In the genomic region with DNA sequence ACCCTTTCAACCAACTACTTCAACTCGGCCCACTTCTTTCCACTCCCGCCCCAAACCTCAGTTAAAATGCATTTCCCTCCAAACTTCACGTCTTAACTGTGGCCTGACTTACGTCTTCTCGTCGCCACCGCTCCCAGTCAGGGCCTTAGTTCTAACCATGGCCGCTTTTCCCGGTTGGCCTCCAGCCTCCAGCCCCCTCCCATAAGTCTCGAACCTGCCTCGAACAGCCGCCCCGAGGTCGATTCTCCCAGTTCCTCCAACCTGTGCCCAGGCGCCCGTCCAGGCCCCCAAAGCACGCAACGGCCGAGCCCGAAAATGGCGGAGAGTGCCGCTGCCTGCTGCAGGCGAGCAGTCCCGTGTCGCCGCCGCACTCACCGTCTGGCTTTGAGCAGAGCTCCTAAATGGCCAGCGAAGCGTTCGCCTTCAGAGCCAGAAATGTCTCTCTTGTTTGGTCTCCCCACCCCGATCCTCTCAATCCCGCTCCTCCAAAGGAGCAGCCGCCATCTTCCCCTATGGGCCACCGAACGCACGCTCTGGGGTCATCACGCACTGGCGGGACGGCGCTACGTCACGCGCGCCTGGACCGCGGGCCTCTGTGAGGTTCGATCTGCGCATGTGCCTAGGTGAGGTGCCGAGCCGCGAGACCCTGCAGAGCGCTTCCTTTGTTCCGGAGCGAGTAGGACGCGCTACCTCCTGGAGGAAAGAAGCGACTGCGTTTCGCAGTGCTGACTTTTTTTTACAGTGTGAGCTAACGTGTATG, we compare ENCODE assay signal across 8 cellular contexts. TPM values are rescaled to one million over a fixed set of nuclear protein-coding genes. Genes with fewer than 3 reads are reported as not detected.
DNase-seq lines count a peak whose midpoint lies in the region; ATAC-seq and TF ChIP-seq lines count a peak whose summit lies in the region.

Gene WDR33 (minus strand): TSS at position 535 of the 760 bp plus-strand sequence. CDS start 40,190 bp downstream, outside the sequence.

- H3K4me2 ChIP-seq in OCI-LY3 (ENCODE audit: low read length), result peak within 1 kb of the TSS; percentile 96

- H3K4me1 ChIP-seq in OCI-LY3 (ENCODE audit: low read length) (peaks cover 15% of the 10 kb centered on the region), mucosa of descending colon (ENCODE audit: low read depth) (peaks cover 21% of the 10 kb centered on the region)

- H3K4me3 ChIP-seq in OCI-LY3 (ENCODE audit: low read length), result peak within 1 kb of the TSS; percentile 92
- H3K4me3 ChIP-seq in epithelial cell of esophagus (ENCODE audit: low read length), result peak within 1 kb of the TSS; percentile 92
- peak within 1 kb of the TSS; percentile 93 for H3K4me3 ChIP-seq in mucosa of descending colon

- peak within 1 kb of the TSS; percentile 91 for H2AFZ ChIP-seq in OCI-LY3 (ENCODE audit: low read depth, low read length)

- peak within 1 kb of the TSS; percentile 68 for H3K27ac ChIP-seq in OCI-LY3 (ENCODE audit: low read length)

- peaks cover 55% of the 10 kb centered on the region for H3K79me2 ChIP-seq in OCI-LY3 (ENCODE audit: low read length)

- DNase-seq in DMS 273 treated with DMSO at 0.1 percent for 48 hours (lab: John Stamatoyannopoulos, UW), result peak; percentile 73
- DNase-seq in HuH-7 (ENCODE audit: low spot score), result peak; percentile 95
- DNase-seq in activated CD8-positive, alpha-beta memory T cell treated with anti-CD3 and anti-CD28 coated beads, Interleukin-2, amount 50 U/mL, for 48 hours, result peak; percentile 96
- DNase-seq in epithelial cell of esophagus (ENCODE audit: low read depth), result peak; percentile 92
- DNase-seq in mucosa of descending colon, result peak; percentile 94 to 96 (median 95)
- DNase-seq in stimulated activated CD8-positive, alpha-beta memory T cell treated with anti-CD3 and anti-CD28 coated beads, Interleukin-4, amount 100 ng/mL, for 4 hours (ENCODE audit: low read depth in 2 of 2, low spot score in 1 of 2), result peak; percentile 86 to 89

- intact Hi-C loops in mucosa of descending colon (cut with DNase I, micrococcal nuclease), result no loop called here

- no peaks in the 10 kb centered on the region for H3K27me3 ChIP-seq in OCI-LY3 (ENCODE audit: low read depth, low read length)

- ATAC-seq in GM21515 (IDR thresholded peaks at IDR 0.05; ENCODE audit: unreplicated experiment) (peak; percentile 96), mucosa of descending colon (peak; percentile 99)

- H3K9ac ChIP-seq in OCI-LY3 (ENCODE audit: low read length), result peak within 1 kb of the TSS; percentile 90

- H3K36me3 ChIP-seq in OCI-LY3 (replicated peaks; ENCODE audit: low read depth, low read length), result peaks cover 2% of the 10 kb centered on the region
- no peaks in the 10 kb centered on the region for H3K36me3 ChIP-seq in mucosa of descending colon (ENCODE audit: low read depth)

- H3K9me3 ChIP-seq in OCI-LY3 (ENCODE audit: insufficient read depth, low read length) (no peaks in the 10 kb centered on the region), mucosa of descending colon (no peaks in the 10 kb centered on the region)

- TF ChIP-seq CTCF in OCI-LY3 (IDR thresholded peaks at IDR 0.05; ENCODE audit: low read depth, low read length) (peak; percentile 33), epithelial cell of esophagus (IDR thresholded peaks at IDR 0.05; ENCODE audit: insufficient read depth, low read depth, low read length, missing control alignments) (peak; percentile 20), mucosa of descending colon (IDR thresholded peaks at IDR 0.05) (no peak)

- H4K20me1 ChIP-seq in OCI-LY3 (ENCODE audit: insufficient read depth, low read length), result peaks cover 41% of the 10 kb centered on the region

RNA-seq across cellular contexts. Expression of gene WDR33, which starts in this region (rescaled TPM):
- total RNA-seq in mucosa of descending colon, result 10 to 100 TPM; 43.3 to 57.1 (median 43.4) TPM

Comparison
In these comparisons a context has a peak if more than half of its experiments do, and no peak if none do; other contexts are left out.
1. Peak in every context shown above with its lines: DNase-seq, ATAC-seq, H3K4me3 ChIP-seq and H3K27ac ChIP-seq.